ENCODE assay signal across 8 cellular contexts in the genomic region with DNA sequence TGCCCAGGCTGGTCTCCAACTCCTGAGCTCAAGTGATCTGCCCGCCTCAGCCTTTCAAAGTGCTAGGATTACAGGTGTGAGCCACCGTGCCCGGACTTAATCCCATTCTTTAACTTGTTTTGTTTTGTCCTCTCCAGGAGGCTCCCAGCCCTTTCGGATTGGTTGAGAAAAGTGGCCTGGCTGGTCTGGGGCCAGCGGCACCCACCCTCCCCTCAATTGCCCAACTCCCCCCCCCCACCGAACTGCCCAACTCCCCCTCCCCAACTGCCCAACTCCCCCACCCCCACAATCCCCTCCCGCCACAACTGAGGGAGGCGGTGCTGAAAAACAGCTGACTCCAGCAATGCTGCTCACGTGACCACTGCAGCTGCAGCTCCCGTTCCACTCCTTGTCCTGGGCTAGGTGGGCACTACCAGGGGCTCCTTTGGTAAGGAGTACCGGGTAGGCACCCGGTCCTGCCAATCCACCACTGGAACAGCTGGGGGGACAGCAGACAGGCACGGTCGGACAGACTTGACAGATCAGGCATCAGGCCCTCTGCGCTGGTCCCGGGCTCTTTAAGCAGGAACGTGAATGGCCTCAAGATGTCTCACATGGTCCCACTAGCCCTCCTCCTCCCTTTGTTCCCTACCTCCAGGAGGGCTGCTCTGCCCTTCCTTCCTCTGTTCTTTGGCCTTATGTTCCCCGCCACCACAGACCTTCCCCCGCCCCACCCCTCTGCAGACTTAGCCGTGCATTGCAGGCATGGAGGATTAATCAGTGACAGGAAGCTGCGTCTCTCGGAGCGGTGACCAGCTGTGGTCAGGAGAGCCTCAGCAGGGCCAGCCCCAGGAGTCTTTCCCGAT. TPM values are rescaled to one million over a fixed set of nuclear protein-coding genes. Genes with fewer than 3 reads are reported as not detected.
A peak's percentile ranks its signal among the peaks of the same experiment; 100 is the strongest.
DNase-seq lines count a peak whose midpoint lies in the region; ATAC-seq, FAIRE-seq and TF ChIP-seq lines count a peak whose summit lies in the region.

Gene TCN2, plus strand, starts transcription at position 720 of the 845 bp plus-strand sequence. CDS start 158 bp downstream, outside the sequence.

- H2AFZ ChIP-seq in keratinocyte (ENCODE audit: control insufficient read depth, low read length), result peak within 1 kb of the TSS; percentile 97

- no peaks in the 10 kb centered on the region for H3K79me2 ChIP-seq in keratinocyte (ENCODE audit: control insufficient read depth, insufficient read depth, low read length)

- peak in 1 of 3 experiments; percentile 21 for TF ChIP-seq CTCF in keratinocyte (optimal IDR thresholded peaks at IDR 0.05 in 1 of 3, IDR thresholded peaks at IDR 0.05 in 1 of 3, conservative IDR thresholded peaks at IDR 0.05 in 1 of 3; ENCODE audit: extremely low read depth in 1 of 3, insufficient read depth in 2 of 3, low read length in 3 of 3)

- peak; percentile 28 for DNase-seq in activated naive CD4-positive, alpha-beta T cell treated with Interleukin-2 at 50 U/mL for 16 hours
- DNase-seq in activated naive CD4-positive, alpha-beta T cell treated with anti-CD3 and anti-CD28 coated beads, Interleukin-2, amount 50 U/mL, for 16 hours, result no peak
- DNase-seq in M059J (ENCODE audit: low read depth) (peak; percentile 81), keratinocyte (ENCODE audit: low read depth, low spot score) (no peak)

- dilution Hi-C loops in keratinocyte (cut with MboI; ENCODE audit: extremely low pct_ligation_motif_present, low sequenced_read_pairs), result no loop called here

- H3K36me3 ChIP-seq in keratinocyte (ENCODE audit: control insufficient read depth in 2 of 2, extremely low read depth in 1 of 2, insufficient read depth in 2 of 2, low read length in 2 of 2), result no peaks in the 10 kb centered on the region
- H3K36me3 ChIP-seq in skeletal muscle tissue (ENCODE audit: control insufficient read depth in 3 of 3, insufficient read depth in 3 of 3, low read length in 3 of 3), result no peaks in the 10 kb centered on the region

- peak within 1 kb of the TSS; percentile 52 for H3K9ac ChIP-seq in keratinocyte (ENCODE audit: control insufficient read depth, extremely low read depth, insufficient read depth, low read length)
- peak within 1 kb of the TSS; percentile 79 to 90 (median 82) for H3K9ac ChIP-seq in skeletal muscle tissue (ENCODE audit: low read depth in 1 of 3, low read length in 3 of 3)

- H3K4me2 ChIP-seq in keratinocyte (ENCODE audit: control insufficient read depth, extremely low read depth, insufficient read depth, low read depth, low read length), result peak within 1 kb of the TSS; percentile 94

- H3K36me3 Mint-ChIP-seq in T-helper 1 cell treated with Interleukin-12 subunit alpha and Interleukin-12 subunit beta and Interleukin-4 antibody, amounts not matched to agents 30 μg/mL and 1 μg/mL, for 36 hours (ENCODE audit: low read depth), result no peaks in the 10 kb centered on the region

- no peaks in the 10 kb centered on the region for H3K9me3 ChIP-seq in keratinocyte (ENCODE audit: control insufficient read depth, low read depth, low read length)
- H3K9me3 ChIP-seq in skeletal muscle tissue (ENCODE audit: control insufficient read depth in 3 of 3, low read length in 3 of 3), result no peaks in the 10 kb centered on the region

- H3K27me3 ChIP-seq in keratinocyte (ENCODE audit: control insufficient read depth, extremely low read depth, insufficient read depth, low read length) (no peaks in the 10 kb centered on the region), skeletal muscle tissue (ENCODE audit: control insufficient read depth in 3 of 3, insufficient read depth in 3 of 3, low read length in 3 of 3) (no peaks in the 10 kb centered on the region)

- H4K20me1 ChIP-seq in keratinocyte (ENCODE audit: control insufficient read depth, extremely low read depth, insufficient read depth, low read length), result no peaks in the 10 kb centered on the region

- peaks cover 11% of the 10 kb centered on the region for H3K27me3 Mint-ChIP-seq in T-helper 1 cell treated with Interleukin-12 subunit alpha and Interleukin-12 subunit beta and Interleukin-4 antibody, amounts not matched to agents 30 μg/mL and 1 μg/mL, for 36 hours (ENCODE audit: low read depth)

- peak; percentile 67 for FAIRE-seq in keratinocyte (lab: Jason Lieb, UNC)

- ATAC-seq in HG02852 (IDR thresholded peaks at IDR 0.05; ENCODE audit: unreplicated experiment), result no peak

- peak within 1 kb of the TSS; percentile 26 to 76 (median 49) for H3K4me3 ChIP-seq in keratinocyte (ENCODE audit: control insufficient read depth in 2 of 3, extremely low read depth in 1 of 3, insufficient read depth in 2 of 3, low read depth in 1 of 3, low read length in 3 of 3)
- H3K4me3 ChIP-seq in skeletal muscle tissue (ENCODE audit: low read length in 3 of 3), result peak within 1 kb of the TSS; percentile 87 to 93 (median 93)

- H3K27ac Mint-ChIP-seq in T-helper 1 cell treated with Interleukin-12 subunit alpha and Interleukin-12 subunit beta and Interleukin-4 antibody, amounts not matched to agents 30 μg/mL and 1 μg/mL, for 36 hours, result peak within 1 kb of the TSS; percentile 73

- H3K9me1 ChIP-seq in keratinocyte (ENCODE audit: control insufficient read depth, extremely low read depth, insufficient read depth, low read length), result no peaks in the 10 kb centered on the region

- H3K27ac ChIP-seq in cingulate gyrus (ENCODE audit: low read depth, low read length) (peak within 1 kb of the TSS; percentile 49), keratinocyte (ENCODE audit: control insufficient read depth, insufficient read depth, low read length) (peak within 1 kb of the TSS; percentile 41), skeletal muscle tissue (ENCODE audit: low read depth, low read length) (peak within 1 kb of the TSS; percentile 63)

- peak within 1 kb of the TSS; percentile 81 for H3K4me3 Mint-ChIP-seq in T-helper 1 cell treated with Interleukin-12 subunit alpha and Interleukin-12 subunit beta and Interleukin-4 antibody, amounts not matched to agents 30 μg/mL and 1 μg/mL, for 36 hours

- peaks cover 28% of the 10 kb centered on the region for H3K4me1 ChIP-seq in keratinocyte (ENCODE audit: control insufficient read depth, extremely low read depth, insufficient read depth, low read length)
- peaks cover 31 to 33% (median 32%) of the 10 kb centered on the region in 3 donors for H3K4me1 ChIP-seq in skeletal muscle tissue (ENCODE audit: control insufficient read depth in 3 of 3, insufficient read depth in 3 of 3, low read length in 3 of 3)

- no peaks in the 10 kb centered on the region for H3K9me3 Mint-ChIP-seq in T-helper 1 cell treated with Interleukin-12 subunit alpha and Interleukin-12 subunit beta and Interleukin-4 antibody, amounts not matched to agents 30 μg/mL and 1 μg/mL, for 36 hours

- H3K4me1 Mint-ChIP-seq in T-helper 1 cell treated with Interleukin-12 subunit alpha and Interleukin-12 subunit beta and Interleukin-4 antibody, amounts not matched to agents 30 μg/mL and 1 μg/mL, for 36 hours (ENCODE audit: low read depth), result peaks cover 43% of the 10 kb centered on the region

RNA-seq across cellular contexts. Expression of gene TCN2, which starts in this region (rescaled TPM):
- total RNA-seq in M059J (2014; rRNA removed; shearing (Covaris generic)), result 5.8 and 6.2 TPM in 2 replicates
- 0.88 to 1.2 TPM (median 1.2 TPM) in 3 replicates for polyA plus RNA-seq in keratinocyte
- polyA plus RNA-seq in keratinocyte (2011; ENCODE audit: low read depth), result 0.10 TPM
- polyA plus RNA-seq in keratinocyte (2011; cell fraction: cytosol; rRNA removed), result 0.72 and 1.1 TPM in 2 replicates
- polyA plus RNA-seq in keratinocyte (2011; cell fraction: nucleus; rRNA removed), result 1.6 and 2.1 TPM in 2 replicates
- polyA plus RNA-seq in keratinocyte (2012; ENCODE audit: low replicate concordance), result 1.3 and 1.7 TPM in 2 replicates
- 0.32 to 3.5 TPM (median 3.4 TPM) in 3 replicates for polyA minus RNA-seq in keratinocyte
- polyA minus RNA-seq in keratinocyte (2011; cell fraction: cytosol; rRNA and poly(A)+ RNA removed), result not detected
- polyA minus RNA-seq in keratinocyte (2011; cell fraction: nucleus; rRNA and poly(A)+ RNA removed), result 0.54 and 1.7 TPM in 2 replicates
- total RNA-seq in skeletal muscle tissue, result 5.2 TPM

Comparison
In these comparisons a context has a peak if more than half of its experiments do, and no peak if none do; other contexts are left out.
1. DNase-seq: peak in activated naive CD4-positive, alpha-beta T cell treated with Interleukin-2 at 50 U/mL for 16 hours (single experiment) and M059J (single experiment); none in activated naive CD4-positive, alpha-beta T cell treated with anti-CD3 and anti-CD28 coated beads, Interleukin-2, amount 50 U/mL, for 16 hours (single experiment) and keratinocyte (single experiment).
2. Peak in every context shown above with its lines, with median percentiles within 50 percentile points of each other: H3K27ac ChIP-seq.